8 cellular contexts compared by ENCODE assay signal in genomic region chr16:3578610-3579551, GRCh38. TPM values are rescaled to one million over a fixed set of nuclear protein-coding genes. Genes with fewer than 3 reads are reported as not detected.
DNase-seq lines count a peak whose midpoint lies in the region; ATAC-seq and TF ChIP-seq lines count a peak whose summit lies in the region.

No MANE protein-coding gene starts in this region.

- H3K27ac Mint-ChIP-seq in activated naive CD8-positive, alpha-beta T cell, result peak overlapping the region; percentile 93
- H3K27ac Mint-ChIP-seq in osteocyte (ENCODE audit: unreplicated experiment) (no peak overlapping the region), progenitor cell of endocrine pancreas (no peak overlapping the region)

- no peak for TF ChIP-seq RAD21 in HCT116 (IDR thresholded peaks at IDR 0.05; ENCODE audit: low read depth)

- no peaks in the 10 kb centered on the region for H3F3A ChIP-seq in PC-3 (ENCODE audit: low read length, unreplicated experiment)

- H3K4me1 ChIP-seq in HCT116 (ENCODE audit: control insufficient read depth in 1 of 2, insufficient read depth in 2 of 2, low read length in 2 of 2) (peaks cover 6 to 9% of the 10 kb centered on the region in 2 experiments), PC-3 (ENCODE audit: insufficient read depth, low read length) (no peaks in the 10 kb centered on the region)

- no peaks in the 10 kb centered on the region for H3K36me3 Mint-ChIP-seq in activated naive CD8-positive, alpha-beta T cell
- peaks cover 2% of the 10 kb centered on the region for H3K36me3 Mint-ChIP-seq in osteocyte (ENCODE audit: unreplicated experiment)
- peaks cover 2% of the 10 kb centered on the region for H3K36me3 Mint-ChIP-seq in progenitor cell of endocrine pancreas (ENCODE audit: insufficient read depth)

- H2AFZ ChIP-seq in HCT116 (ENCODE audit: low read depth, low read length, poor library complexity, severe bottlenecking) (no peak overlapping the region), PC-3 (ENCODE audit: low read length) (no peak overlapping the region)

- H3K4me1 Mint-ChIP-seq in activated naive CD8-positive, alpha-beta T cell (ENCODE audit: low read depth), result peaks cover 45% of the 10 kb centered on the region
- H3K4me1 Mint-ChIP-seq in osteocyte (ENCODE audit: unreplicated experiment) (peaks cover 6% of the 10 kb centered on the region), progenitor cell of endocrine pancreas (ENCODE audit: low read depth) (no peaks in the 10 kb centered on the region)

- H3K27me3 ChIP-seq in HCT116 (ENCODE audit: insufficient read depth, low read length) (no peaks in the 10 kb centered on the region), PC-3 (ENCODE audit: low read length) (no peaks in the 10 kb centered on the region)

- H3K27ac ChIP-seq in HCT116 (ENCODE audit: low read depth, low read length) (no peak overlapping the region), PC-3 (ENCODE audit: low read length) (no peak overlapping the region)

- TF ChIP-seq CTCF in GM12875 (IDR thresholded peaks at IDR 0.05; ENCODE audit: borderline replicate concordance, insufficient read depth, low read depth, low read length) (no peak), HCT116 (IDR thresholded peaks at IDR 0.05 in 2 of 3, conservative IDR thresholded peaks at IDR 0.05 in 1 of 3; ENCODE audit: borderline replicate concordance in 1 of 3, insufficient read depth in 1 of 3, low read depth in 2 of 3, low read length in 2 of 3) (no peak), PC-3 (conservative IDR thresholded peaks at IDR 0.05; ENCODE audit: low read depth, low read length) (no peak), osteocyte (IDR thresholded peaks at IDR 0.05) (no peak), progenitor cell of endocrine pancreas (IDR thresholded peaks at IDR 0.05; ENCODE audit: unreplicated experiment) (no peak)

- no peaks in the 10 kb centered on the region for H3K9me3 ChIP-seq in HCT116 (ENCODE audit: control insufficient read depth in 1 of 2, insufficient read depth in 1 of 2, low read depth in 1 of 2, low read length in 2 of 2)
- H3K9me3 ChIP-seq in PC-3 (ENCODE audit: low read length), result no peaks in the 10 kb centered on the region

- POLR2A ChIA-PET in HCT116 (lab: Charles Lee) (no interaction called here), PC-3 (lab: Charles Lee; ENCODE audit: unreplicated experiment) (no interaction called here)

- H3K79me2 ChIP-seq in HCT116 (ENCODE audit: insufficient read depth, low read length), result no peaks in the 10 kb centered on the region
- H3K79me2 ChIP-seq in PC-3 (ENCODE audit: low read length), result no peaks in the 10 kb centered on the region

- CTCF ChIA-PET in HCT116 (lab: Charles Lee) (no interaction called here), PC-3 (lab: Charles Lee) (no interaction called here)

- intact Hi-C loops in HCT116 (cut with micrococcal nuclease) (no loop called here), PC-3 (cut with micrococcal nuclease) (no loop called here)

- H3K9ac ChIP-seq in HCT116 (ENCODE audit: low read length), result no peak overlapping the region
- no peak overlapping the region for H3K9ac ChIP-seq in PC-3 (ENCODE audit: low read length)

- H3K36me3 ChIP-seq in HCT116 (ENCODE audit: control insufficient read depth in 1 of 2, insufficient read depth in 2 of 2, low read length in 2 of 2) (no peaks in the 10 kb centered on the region), PC-3 (ENCODE audit: low read depth, low read length) (no peaks in the 10 kb centered on the region)

- no peak for TF ChIP-seq POLR2A in HCT116 (IDR thresholded peaks at IDR 0.05; ENCODE audit: borderline replicate concordance, extremely low read depth, insufficient read depth, insufficient read length)

- H3K4me3 ChIP-seq in GM12875 (ENCODE audit: low read depth, low read length) (peak overlapping the region; percentile 35), HCT116 (replicated peaks in 1 of 2; ENCODE audit: low read depth in 1 of 2, low read length in 2 of 2) (no peak overlapping the region), PC-3 (ENCODE audit: low read length) (no peak overlapping the region)

- RAD21 ChIA-PET in HCT116 (lab: Charles Lee; ENCODE audit: low non-redundant PET in 1 of 2, low total read pairs in 2 of 2, uncharacterized antibody in 2 of 2, unreplicated experiment in 2 of 2), result no interaction called here

- H3K27me3 Mint-ChIP-seq in activated naive CD8-positive, alpha-beta T cell, result no peaks in the 10 kb centered on the region
- H3K27me3 Mint-ChIP-seq in osteocyte (ENCODE audit: unreplicated experiment) (no peaks in the 10 kb centered on the region), progenitor cell of endocrine pancreas (no peaks in the 10 kb centered on the region)

- H3K4me2 ChIP-seq in HCT116 (ENCODE audit: low read length) (no peak overlapping the region), PC-3 (ENCODE audit: low read length) (no peak overlapping the region)

- no peak for DNase-seq in HCT116 (ENCODE audit: low read depth, low spot score)
- DNase-seq in PC-3, result no peak
- peak; percentile 49 to 65 for DNase-seq in stimulated activated CD4-positive, alpha-beta T cell treated with anti-CD3 and anti-CD28 coated beads, Interleukin-15, amount 100 ng/mL, for 48 hours (ENCODE audit: low read depth in 2 of 2)
- DNase-seq in osteocyte (ENCODE audit: extremely low spot score, unreplicated experiment), result no peak
- no peak for DNase-seq in progenitor cell of endocrine pancreas (ENCODE audit: low spot score, unreplicated experiment)
- no peak for DNase-seq in DMS153 (lab: John Stamatoyannopoulos, UW)

- H3K9me2 ChIP-seq in HCT116 (ENCODE audit: insufficient read depth) (no peaks in the 10 kb centered on the region), PC-3 (replicated peaks; ENCODE audit: low read length) (no peaks in the 10 kb centered on the region)

- BruUV-seq in HCT116 (replicated peaks; lab: Mats Ljungman, UMichigan) (no TSS peak), PC-3 (replicated peaks; lab: Mats Ljungman, UMichigan) (no TSS peak)

- H3K4me3 Mint-ChIP-seq in activated naive CD8-positive, alpha-beta T cell, result peak overlapping the region; percentile 92
- H3K4me3 Mint-ChIP-seq in osteocyte (ENCODE audit: unreplicated experiment) (no peak overlapping the region), progenitor cell of endocrine pancreas (ENCODE audit: low read depth) (no peak overlapping the region)

- H4K20me1 ChIP-seq in HCT116 (ENCODE audit: insufficient read depth) (no peaks in the 10 kb centered on the region), PC-3 (ENCODE audit: low read length) (no peaks in the 10 kb centered on the region)

- H3K9me3 Mint-ChIP-seq in activated naive CD8-positive, alpha-beta T cell (ENCODE audit: low read depth), result no peaks in the 10 kb centered on the region
- H3K9me3 Mint-ChIP-seq in osteocyte (ENCODE audit: unreplicated experiment), result no peaks in the 10 kb centered on the region
- no peaks in the 10 kb centered on the region for H3K9me3 Mint-ChIP-seq in progenitor cell of endocrine pancreas (ENCODE audit: low read depth)

- ATAC-seq in HCT116, result peak; percentile 52
- ATAC-seq in PC-3, result peak; percentile 29; the same call in 1 of the 2 replicates

TF ChIP-seq in HCT116, 20 proteins besides CTCF, POLR2A, EP300 and RAD21 (continues in another document):
- TF ChIP-seq EGR1 (IDR thresholded peaks at IDR 0.05; ENCODE audit: low read depth), result no peak
- TF ChIP-seq, protein P1, sequence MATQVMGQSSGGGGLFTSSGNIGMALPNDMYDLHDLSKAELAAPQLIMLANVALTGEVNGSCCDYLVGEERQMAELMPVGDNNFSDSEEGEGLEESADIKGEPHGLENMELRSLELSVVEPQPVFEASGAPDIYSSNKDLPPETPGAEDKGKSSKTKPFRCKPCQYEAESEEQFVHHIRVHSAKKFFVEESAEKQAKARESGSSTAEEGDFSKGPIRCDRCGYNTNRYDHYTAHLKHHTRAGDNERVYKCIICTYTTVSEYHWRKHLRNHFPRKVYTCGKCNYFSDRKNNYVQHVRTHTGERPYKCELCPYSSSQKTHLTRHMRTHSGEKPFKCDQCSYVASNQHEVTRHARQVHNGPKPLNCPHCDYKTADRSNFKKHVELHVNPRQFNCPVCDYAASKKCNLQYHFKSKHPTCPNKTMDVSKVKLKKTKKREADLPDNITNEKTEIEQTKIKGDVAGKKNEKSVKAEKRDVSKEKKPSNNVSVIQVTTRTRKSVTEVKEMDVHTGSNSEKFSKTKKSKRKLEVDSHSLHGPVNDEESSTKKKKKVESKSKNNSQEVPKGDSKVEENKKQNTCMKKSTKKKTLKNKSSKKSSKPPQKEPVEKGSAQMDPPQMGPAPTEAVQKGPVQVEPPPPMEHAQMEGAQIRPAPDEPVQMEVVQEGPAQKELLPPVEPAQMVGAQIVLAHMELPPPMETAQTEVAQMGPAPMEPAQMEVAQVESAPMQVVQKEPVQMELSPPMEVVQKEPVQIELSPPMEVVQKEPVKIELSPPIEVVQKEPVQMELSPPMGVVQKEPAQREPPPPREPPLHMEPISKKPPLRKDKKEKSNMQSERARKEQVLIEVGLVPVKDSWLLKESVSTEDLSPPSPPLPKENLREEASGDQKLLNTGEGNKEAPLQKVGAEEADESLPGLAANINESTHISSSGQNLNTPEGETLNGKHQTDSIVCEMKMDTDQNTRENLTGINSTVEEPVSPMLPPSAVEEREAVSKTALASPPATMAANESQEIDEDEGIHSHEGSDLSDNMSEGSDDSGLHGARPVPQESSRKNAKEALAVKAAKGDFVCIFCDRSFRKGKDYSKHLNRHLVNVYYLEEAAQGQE (IDR thresholded peaks at IDR 0.05; ENCODE audit: low read depth), result no peak
- no peak for TF ChIP-seq CEBPB (IDR thresholded peaks at IDR 0.05; ENCODE audit: low read depth)
- TF ChIP-seq EZH2phosphoT487 (IDR thresholded peaks at IDR 0.05; ENCODE audit: borderline replicate concordance), result no peak
- TF ChIP-seq ATF3 (IDR thresholded peaks at IDR 0.05), result no peak
- TF ChIP-seq JUND (IDR thresholded peaks at IDR 0.05), result no peak
- TF ChIP-seq POLR2AphosphoS5 (IDR thresholded peaks at IDR 0.05; ENCODE audit: low read depth, low read length), result no peak
- no peak for TF ChIP-seq CBX3 (IDR thresholded peaks at IDR 0.05; ENCODE audit: low read depth)

RNA-seq across cellular contexts. Expression of gene NLRC3, which starts 1.7 kb away (rescaled TPM):
- total RNA-seq in HCT116 (2021; ENCODE audit: unreplicated experiment) (0.15 TPM), PC-3 (2014; rRNA removed) (not detected in 2 replicates), osteocyte (not detected in 2 replicates), progenitor cell of endocrine pancreas (0.14 and 0.38 TPM in 2 replicates)
- 0.14 and 0.17 TPM in 2 replicates for polyA plus RNA-seq in HCT116 (2012)

RNA-seq across cellular contexts. Expression of gene SLX4, which starts 32.5 kb away (rescaled TPM):
- total RNA-seq in HCT116 (2021; ENCODE audit: unreplicated experiment) (7.0 TPM), PC-3 (2014; rRNA removed) (5.1 and 5.9 TPM in 2 replicates), osteocyte (7.1 and 8.4 TPM in 2 replicates), progenitor cell of endocrine pancreas (13.8 and 14.0 TPM in 2 replicates)
- polyA plus RNA-seq in HCT116 (2012), result 4.2 and 4.3 TPM in 2 replicates

Comparison
In these comparisons a context has a peak if more than half of its experiments do, and no peak if none do; other contexts are left out.
1. DNase-seq: peak in stimulated activated CD4-positive, alpha-beta T cell treated with anti-CD3 and anti-CD28 coated beads, Interleukin-15, amount 100 ng/mL, for 48 hours (2 of 2); none in HCT116 (single experiment), PC-3 (single experiment), osteocyte (single experiment), progenitor cell of endocrine pancreas (single experiment) and DMS153 (single experiment).